In the genomic region with DNA sequence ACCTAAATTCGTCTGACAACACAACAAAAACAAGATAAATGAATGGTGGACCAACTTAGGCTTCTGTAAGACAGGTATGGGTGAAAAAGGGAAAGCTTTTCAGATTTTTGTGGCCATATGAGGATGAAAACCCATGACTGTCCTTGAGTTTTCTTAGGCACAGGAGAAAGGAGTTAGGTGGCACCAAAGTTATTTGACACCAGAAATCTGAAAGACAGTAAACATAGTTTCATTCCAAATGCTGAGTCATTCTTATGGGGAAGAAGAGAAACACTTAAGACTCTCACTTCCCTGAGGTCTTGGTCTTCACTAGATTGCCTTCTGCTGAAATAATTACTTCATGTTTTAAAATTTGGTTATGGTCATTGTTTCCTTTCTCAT, we compare ENCODE assay signal across 8 cellular contexts. TPM values are rescaled to one million over a fixed set of nuclear protein-coding genes. Genes with fewer than 3 reads are reported as not detected.
DNase-seq lines count a peak whose midpoint lies in the region; ATAC-seq and TF ChIP-seq lines count a peak whose summit lies in the region.

No MANE protein-coding gene starts in this region.

- H3K36me3 ChIP-seq in HUES48 (ENCODE audit: control insufficient read depth, insufficient read depth, low read length) = no peaks in the 10 kb centered on the region
- H3K36me3 ChIP-seq in ascending aorta = no peaks in the 10 kb centered on the region
- H3K36me3 ChIP-seq in SJCRH30 = no peaks in the 10 kb centered on the region
- H3K36me3 ChIP-seq in MG63 = no peaks in the 10 kb centered on the region
- H3K36me3 ChIP-seq in uterus = no peaks in the 10 kb centered on the region

- H3K4me1 ChIP-seq in HUES48 (ENCODE audit: control insufficient read depth, insufficient read depth, low read length) (peaks cover 20% of the 10 kb centered on the region), ascending aorta (peaks cover 0 to 15% of the 10 kb centered on the region in 2 donors), SJCRH30 (no peaks in the 10 kb centered on the region), uterus (no peaks in the 10 kb centered on the region)

- ATAC-seq in GM21786 (IDR thresholded peaks at IDR 0.05; ENCODE audit: unreplicated experiment) = peak; percentile 78

- in situ Hi-C loops in GM13976 (cut with MboI; ENCODE audit: low sequenced_read_pairs, unreplicated experiment) = no loop called here

- TF ChIP-seq CTCF in GM13976 (IDR thresholded peaks at IDR 0.05; ENCODE audit: borderline replicate concordance, control extremely low read depth, extremely low read depth, insufficient read depth, missing control alignments) = no peak
- no peak for TF ChIP-seq CTCF in ascending aorta (IDR thresholded peaks at IDR 0.05)
- TF ChIP-seq CTCF in osteocyte (IDR thresholded peaks at IDR 0.05) = no peak
- no peak for TF ChIP-seq CTCF in uterus (IDR thresholded peaks at IDR 0.05)

- DNase-seq in GM13976 (ENCODE audit: low spot score) (peak; percentile 65), ascending aorta (ENCODE audit: low spot score in 2 of 2) (no peak), osteocyte (ENCODE audit: extremely low spot score, unreplicated experiment) (no peak), SJCRH30 (no peak), MG63 (no peak), uterus (no peak)

- no peaks in the 10 kb centered on the region for H3K27me3 Mint-ChIP-seq in osteocyte (ENCODE audit: unreplicated experiment)

- H3K4me3 Mint-ChIP-seq in osteocyte (ENCODE audit: unreplicated experiment) = peak overlapping the region; percentile 11

- peak overlapping the region; percentile 92 for H3K27ac Mint-ChIP-seq in osteocyte (ENCODE audit: unreplicated experiment)

- intact Hi-C loops in ascending aorta (cut with DNase I) = no loop called here
- intact Hi-C loops in uterus (cut with DNase I; ENCODE audit: low total_unique reads) = no loop called here

- H3K27ac ChIP-seq in HUES48 (ENCODE audit: low read depth, low read length) (no peak overlapping the region), ascending aorta (peak overlapping the region; percentile 8 to 51), SJCRH30 (no peak overlapping the region), uterus (no peak overlapping the region)

- no peak overlapping the region for H3K4me3 ChIP-seq in HUES48 (ENCODE audit: low read depth, low read length)
- no peak overlapping the region for H3K4me3 ChIP-seq in ascending aorta
- H3K4me3 ChIP-seq in SJCRH30 = no peak overlapping the region
- H3K4me3 ChIP-seq in MG63 = no peak overlapping the region
- no peak overlapping the region for H3K4me3 ChIP-seq in uterus

- H3K4me1 Mint-ChIP-seq in osteocyte (ENCODE audit: unreplicated experiment) = peaks cover 56% of the 10 kb centered on the region

- H3K9me3 ChIP-seq in HUES48 (ENCODE audit: control insufficient read depth, insufficient read depth, low read length) (no peaks in the 10 kb centered on the region), ascending aorta (no peaks in the 10 kb centered on the region), SJCRH30 (replicated peaks) (no peaks in the 10 kb centered on the region), MG63 (no peaks in the 10 kb centered on the region), uterus (no peaks in the 10 kb centered on the region)

- H3K9ac ChIP-seq in HUES48 (ENCODE audit: low read depth, low read length) = peak overlapping the region; percentile 24; the same call in 1 of the 2 replicates

- TF ChIP-seq POLR2A in uterus (IDR thresholded peaks at IDR 0.05) = no peak

- H3K9me3 Mint-ChIP-seq in osteocyte (ENCODE audit: unreplicated experiment) = no peaks in the 10 kb centered on the region

- no peaks in the 10 kb centered on the region for H3K36me3 Mint-ChIP-seq in osteocyte (ENCODE audit: unreplicated experiment)

- H3K27me3 ChIP-seq in HUES48 (ENCODE audit: control insufficient read depth, insufficient read depth, low read length) = no peaks in the 10 kb centered on the region
- H3K27me3 ChIP-seq in ascending aorta = no peaks in the 10 kb centered on the region
- no peaks in the 10 kb centered on the region for H3K27me3 ChIP-seq in SJCRH30
- no peaks in the 10 kb centered on the region for H3K27me3 ChIP-seq in MG63
- H3K27me3 ChIP-seq in uterus = no peaks in the 10 kb centered on the region

RNA-seq across cellular contexts. Expression of a gene that starts 5.2 kb away (rescaled TPM):
- 20.0 TPM for total RNA-seq in ascending aorta
- total RNA-seq in osteocyte = 21.4 and 21.8 TPM in 2 replicates
- 9.9 and 10.6 TPM in 2 replicates for total RNA-seq in SJCRH30 (2014; rRNA removed; shearing (Covaris generic))
- 25.4 and 51.7 TPM in 2 replicates for total RNA-seq in MG63 (2014; rRNA removed; shearing (Covaris generic); ENCODE audit: low replicate concordance)
- 10 to 100 TPM in 3 of 4 donors, 1 to 10 TPM in 1; 2.0 to 41.6 (median 32.1) TPM for total RNA-seq in uterus

Comparison
In these comparisons a context has a peak if more than half of its experiments do, and no peak if none do; other contexts are left out.
1. H3K27ac ChIP-seq: peak in ascending aorta (2 of 2); none in HUES48 (single experiment), SJCRH30 (single experiment) and uterus (0 of 2).